Comparison of ENCODE assay signal across 10 cellular contexts in genomic region chr1:16775290-16775689, GRCh38. TPM values are rescaled to one million over a fixed set of nuclear protein-coding genes. Genes with fewer than 3 reads are reported as not detected.
DNase-seq lines count a peak whose midpoint lies in the region; ATAC-seq, FAIRE-seq and TF ChIP-seq lines count a peak whose summit lies in the region.
"Not testable (repeated sequence)": the region's sequence is repeated elsewhere in the genome, so short reads cannot be mapped to it uniquely, and the experiment has no call there.
"Had no signal": no experiment of that assay in that cellular context is flagged by ENCODE, and none has a peak within 500 bp of the region (broad histone marks: within the 10 kb centered on the region; RNA-seq: fewer than 3 reads in every experiment).

No MANE protein-coding gene starts in this region.

- not testable (repeated sequence) for H3K4ac ChIP-seq in H9 (ENCODE audit: low read depth, low read length); neuronal stem cell (ENCODE audit: low read length)

- FAIRE-seq in bronchial epithelial cell (lab: Jason Lieb, UNC), result peak; percentile 96

- H3K4me2 ChIP-seq in H9 (ENCODE audit: insufficient read depth, insufficient read length, low read length); neuronal stem cell (ENCODE audit: insufficient read depth, low read length, poor library complexity, severe bottlenecking): not testable (repeated sequence)

- not testable (repeated sequence) for H2AK5ac ChIP-seq in H9 (ENCODE audit: insufficient read length, low read length); neuronal stem cell (ENCODE audit: low read depth, low read length)

- H2BK5ac ChIP-seq in H9 (ENCODE audit: insufficient read length, low read length); neuronal stem cell (ENCODE audit: low read length): not testable (repeated sequence)

- peak; percentile 17 for DNase-seq in H9
- DNase-seq in bronchial epithelial cell (ENCODE audit: low read depth); neuronal stem cell (ENCODE audit: low spot score): not testable (repeated sequence)
- DNase-seq in endodermal cell, result peak; percentile 23
- peak; percentile 36 for DNase-seq in right atrium auricular region (ENCODE audit: low spot score)
- DNase-seq in left lobe of liver (ENCODE audit: low spot score), result peak; percentile 37
- DNase-seq in type B pancreatic cell (ENCODE audit: extremely low spot score, unreplicated experiment), result peak; percentile 68

- H3K4me3 Mint-ChIP-seq in H9, endodermal cell, type B pancreatic cell: not testable (repeated sequence)

- H2BK12ac ChIP-seq in H9 (ENCODE audit: insufficient read length, low read depth, low read length); neuronal stem cell (ENCODE audit: low read length): not testable (repeated sequence)

- not testable (repeated sequence) for H3K23ac ChIP-seq in H9 (ENCODE audit: insufficient read length, low read depth, low read length); neuronal stem cell (ENCODE audit: low read depth, low read length, poor library complexity)

- not testable (repeated sequence) for H3K14ac ChIP-seq in H9 (ENCODE audit: insufficient read depth, low read length)
- H3K14ac ChIP-seq in neuronal stem cell (ENCODE audit: low read length), result peak overlapping the region; percentile 56

- H3K79me2 ChIP-seq in H9 (ENCODE audit: insufficient read depth, low read length), result not testable (repeated sequence)

- no CpG with 5 or more reads among the region's 8 CpGs for WGBS in H9 (ENCODE audit: extremely low coverage, insufficient read length, low lambda C conversion rate)
- 97% methylated on average over 4 of the region's 8 CpGs; no CpG with 5 or more reads in 1 of the 2 experiments for WGBS in endodermal cell (ENCODE audit: insufficient coverage in 1 of 2, insufficient read length in 1 of 2), 2 experiments
- WGBS in neuronal stem cell (ENCODE audit: extremely low coverage in 2 of 2, insufficient read length in 2 of 2, insufficient replicate concordance in 1 of 2), 2 donors, result no CpG with 5 or more reads among the region's 8 CpGs

- not testable (repeated sequence) for H4K5ac ChIP-seq in H9 (ENCODE audit: insufficient read length, low read depth, low read length)

- H3K27me3 Mint-ChIP-seq in H9 (ENCODE audit: low read depth), result peaks cover 28% of the 10 kb centered on the region
- peaks cover 22% of the 10 kb centered on the region for H3K27me3 Mint-ChIP-seq in endodermal cell (ENCODE audit: insufficient read depth)
- peaks cover 21% of the 10 kb centered on the region for H3K27me3 Mint-ChIP-seq in type B pancreatic cell

- H3K79me1 ChIP-seq in H9 (ENCODE audit: insufficient read depth, low read depth, low read length, poor library complexity, severe bottlenecking); neuronal stem cell (ENCODE audit: low read depth, low read length): not testable (repeated sequence)

- H4K91ac ChIP-seq in H9 (ENCODE audit: insufficient read length, low read depth, low read length); neuronal stem cell (ENCODE audit: low read depth, low read length, poor library complexity): not testable (repeated sequence)

- H3K27ac ChIP-seq in H9 (ENCODE audit: insufficient read length, low read depth, low read length); endodermal cell (ENCODE audit: low read depth, low read length); right atrium auricular region; neuronal stem cell (replicated peaks; ENCODE audit: low read length): not testable (repeated sequence)

- not testable (repeated sequence) for H2AFZ ChIP-seq in H9 (ENCODE audit: low read length); neuronal stem cell (ENCODE audit: low read length)

- peaks cover 12 to 16% of the 10 kb centered on the region in 2 experiments for H3K4me1 Mint-ChIP-seq in H9
- not testable (repeated sequence) for H3K4me1 Mint-ChIP-seq in endodermal cell; type B pancreatic cell (ENCODE audit: unreplicated experiment)

- H2BK15ac ChIP-seq in H9 (ENCODE audit: low read depth, low read length); neuronal stem cell (ENCODE audit: low read length): not testable (repeated sequence)

- not testable (repeated sequence) for H3K23me2 ChIP-seq in H9 (ENCODE audit: insufficient read length, low read depth, low read length, poor library complexity, severe bottlenecking)

- H3K4me3 ChIP-seq in bronchial epithelial cell (ENCODE audit: low read depth, low read length); endodermal cell (ENCODE audit: low read length); right atrium auricular region; neuronal stem cell (ENCODE audit: low read length in 2 of 2): not testable (repeated sequence)

- H3T11ph ChIP-seq in H9 (ENCODE audit: low read length), result not testable (repeated sequence)

- H3K36me3 ChIP-seq in bronchial epithelial cell (ENCODE audit: control insufficient read depth, insufficient read depth, low read length); endodermal cell (ENCODE audit: control insufficient read depth, insufficient read depth, low read length); right atrium auricular region; neuronal stem cell (replicated peaks in 1 of 2; ENCODE audit: control insufficient read depth in 2 of 2, insufficient read depth in 2 of 2, low read length in 2 of 2): not testable (repeated sequence)

- H3K9me3 ChIP-seq in H9 (ENCODE audit: control insufficient read depth, low read depth, low read length); endodermal cell (ENCODE audit: control insufficient read depth, low read length); right atrium auricular region; neuronal stem cell (replicated peaks in 1 of 2; ENCODE audit: control insufficient read depth in 2 of 2, insufficient read depth in 1 of 2, low read depth in 1 of 2, low read length in 2 of 2): not testable (repeated sequence)

- not testable (repeated sequence) for H4K20me1 ChIP-seq in H9 (ENCODE audit: control insufficient read depth, insufficient read depth, insufficient read length)

- H3K56ac ChIP-seq in H9 (ENCODE audit: insufficient read length, low read depth, low read length), result not testable (repeated sequence)

- H4K8ac ChIP-seq in H9 (replicated peaks; ENCODE audit: insufficient read length, low read depth, low read length); neuronal stem cell (ENCODE audit: low read depth, low read length): not testable (repeated sequence)

- not testable (repeated sequence) for H3K9me3 Mint-ChIP-seq in H9, endodermal cell, type B pancreatic cell

- H2BK20ac ChIP-seq in H9 (ENCODE audit: low read depth, low read length, poor library complexity, severe bottlenecking), result not testable (repeated sequence)

- not testable (repeated sequence) for H3K9ac ChIP-seq in H9 (ENCODE audit: extremely low read depth, insufficient read length, low read length); endodermal cell (ENCODE audit: extremely low read depth, low read length, poor library complexity, severe bottlenecking); neuronal stem cell (ENCODE audit: low read depth, low read length, poor library complexity)

- H3K27me3 ChIP-seq in H9 (ENCODE audit: insufficient read depth, low read length); bronchial epithelial cell (ENCODE audit: control insufficient read depth, insufficient read depth, low read length); endodermal cell (ENCODE audit: control insufficient read depth, insufficient read depth, low read length, poor library complexity, severe bottlenecking); right atrium auricular region: not testable (repeated sequence)
- peaks cover 0 to 21% (median 0%) of the 10 kb centered on the region in 3 experiments for H3K27me3 ChIP-seq in neuronal stem cell (ENCODE audit: control insufficient read depth in 3 of 3, insufficient read depth in 3 of 3, low read depth in 1 of 3, low read length in 3 of 3)

- H3K4me1 ChIP-seq in H9 (ENCODE audit: insufficient read depth, low read length); endodermal cell (ENCODE audit: control insufficient read depth, insufficient read depth, low read length); right atrium auricular region; neuronal stem cell (ENCODE audit: control insufficient read depth in 2 of 2, insufficient read depth in 1 of 2, low read depth in 1 of 2, low read length in 2 of 2): not testable (repeated sequence)

- H3K27ac Mint-ChIP-seq in H9, endodermal cell, type B pancreatic cell: not testable (repeated sequence)

- not testable (repeated sequence) for ATAC-seq in left lobe of liver

- H3K18ac ChIP-seq in H9 (ENCODE audit: insufficient read length, low read depth, low read length); neuronal stem cell (ENCODE audit: low read length): not testable (repeated sequence)

- H3K36me3 Mint-ChIP-seq in H9 (ENCODE audit: insufficient read depth in 1 of 3, low read depth in 3 of 3); endodermal cell (ENCODE audit: low read depth); type B pancreatic cell: not testable (repeated sequence)

- TF ChIP-seq CTCF in H9 (conservative IDR thresholded peaks at IDR 0.05); bronchial epithelial cell (IDR thresholded peaks at IDR 0.05; ENCODE audit: insufficient read depth, low read length, severe bottlenecking); endodermal cell (conservative IDR thresholded peaks at IDR 0.05); right atrium auricular region (IDR thresholded peaks at IDR 0.05); type B pancreatic cell (conservative IDR thresholded peaks at IDR 0.05): not testable (repeated sequence)

- not testable (repeated sequence) for H2BK120ac ChIP-seq in H9 (ENCODE audit: low read depth, low read length, poor library complexity, severe bottlenecking); neuronal stem cell (ENCODE audit: low read depth, low read length)

RNA-seq across cellular contexts. Expression of gene RNU1-4, which starts 35.0 kb away (rescaled TPM):
- total RNA-seq in H9 (2021) (1,874 and 2,051 TPM in 2 replicates), bronchial epithelial cell (2,323 and 5,262 TPM in 2 replicates), endodermal cell (1,000 to 10,000 TPM; 2,483 to 3,611 TPM), right atrium auricular region (not detected), left lobe of liver (1,159 TPM), type B pancreatic cell (ENCODE audit: low replicate concordance) (2,993 and 3,564 TPM in 2 replicates)
- polyA plus RNA-seq in endodermal cell (2013, experiment 1 of 2), result 11,872 TPM
- 14,577 TPM for polyA plus RNA-seq in endodermal cell (2013, experiment 2 of 2)
- polyA plus RNA-seq in neuronal stem cell (2013, experiment 1 of 2), result 14.3 TPM
- 15.9 TPM for polyA plus RNA-seq in neuronal stem cell (2013, experiment 2 of 2)
- total RNA-seq: G401 had no signal
- polyA plus RNA-seq: BJ; CD4-positive, alpha-beta memory T cell had no signal

Comparison
In these comparisons a context has a peak if more than half of its experiments do, and no peak if none do; other contexts are left out.
1. RNA of gene RNU1-4, which starts 35.0 kb away (total RNA-seq): 2,323 to 5,262 TPM in bronchial epithelial cell, 2,483 to 3,611 TPM in endodermal cell, 2,993 to 3,564 TPM in type B pancreatic cell, 1,874 to 2,051 TPM in H9 and 1,159 TPM in left lobe of liver (single experiment); not detected in right atrium auricular region; every median in the first group is over 1,000 times any median in the second.